8 cellular contexts compared by ENCODE assay signal in the genomic region with DNA sequence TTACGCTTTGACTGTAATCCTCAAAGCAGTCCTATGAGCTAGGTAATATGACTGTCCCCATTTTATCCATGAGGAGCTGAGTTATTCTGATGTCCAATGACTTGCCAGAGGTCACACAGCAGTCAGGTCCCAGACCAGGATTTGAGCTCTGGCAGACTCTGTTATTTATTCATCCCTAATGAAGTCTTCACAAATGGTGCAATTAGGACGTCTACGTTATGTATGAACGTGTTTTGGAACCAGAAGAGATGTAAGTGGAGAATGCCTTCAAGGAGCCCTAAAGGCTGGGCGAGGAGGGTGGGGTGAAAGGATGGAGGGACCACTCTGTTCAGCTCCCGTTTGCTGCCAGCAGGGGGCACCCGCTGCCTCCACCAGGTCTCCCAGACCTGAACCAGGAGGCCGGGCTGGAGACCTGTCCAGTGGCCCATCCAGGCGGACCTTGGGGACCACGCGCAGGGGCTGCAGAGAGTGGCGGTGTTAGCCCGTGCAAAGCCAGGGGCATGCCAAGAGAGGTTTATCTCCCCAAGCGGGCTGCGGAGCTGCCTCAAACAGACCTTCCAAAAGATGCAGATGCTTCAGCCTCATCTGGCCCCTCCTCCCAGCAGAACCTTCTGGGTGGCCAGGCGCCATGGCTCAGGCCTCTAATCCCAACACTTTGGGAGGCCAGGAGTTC. TPM values are rescaled to one million over a fixed set of nuclear protein-coding genes. Genes with fewer than 3 reads are reported as not detected.
DNase-seq lines count a peak whose midpoint lies in the region; ATAC-seq and TF ChIP-seq lines count a peak whose summit lies in the region.

No MANE protein-coding gene starts in this region.

- CTCF ChIA-PET in SK-N-SH (lab: Yijun Ruan, JAX) = interaction anchor here (0.6 to 4.1 kb wide), 50 partner anchors 8 to 455 kb away, joined by 3 to 60 read pairs (median 4); a partner anchor contains a TSS

- H3K27me3 ChIP-seq in SK-N-SH (ENCODE audit: insufficient read depth) = no peaks in the 10 kb centered on the region; the same call in 1 of the 2 replicates
- no peaks in the 10 kb centered on the region for H3K27me3 ChIP-seq in aorta (ENCODE audit: control insufficient read depth in 1 of 2, insufficient read depth in 2 of 2, low read length in 1 of 2)

- peak; percentile 79 for TF ChIP-seq RAD21 in SK-N-SH (IDR thresholded peaks at IDR 0.05; ENCODE audit: low read length)

- peaks cover 1% of the 10 kb centered on the region for H3K27me3 Mint-ChIP-seq in glutamatergic neuron (ENCODE audit: unreplicated experiment)

- H3K27ac Mint-ChIP-seq in glutamatergic neuron (ENCODE audit: unreplicated experiment) = no peak overlapping the region

- H3K9ac ChIP-seq in SK-N-SH = no peak overlapping the region

- H3K9me2 ChIP-seq in SK-N-SH = no peaks in the 10 kb centered on the region

- no peak overlapping the region for H3K4me2 ChIP-seq in SK-N-SH

- H2AFZ ChIP-seq in SK-N-SH (ENCODE audit: low read depth) = no peak overlapping the region

- H3K4me3 ChIP-seq in SK-N-SH (ENCODE audit: low read depth in 2 of 2, low read length in 1 of 2) (no peak overlapping the region; a peak in 1 of 4 replicates), aorta (ENCODE audit: low read length in 2 of 2) (no peak overlapping the region)

- DNase-seq in EL (peak; percentile 66), KBM-7 (peak; percentile 89), SK-N-SH (peak; percentile 91), activated gamma-delta T cell treated with Interleukin-2 at 50 U/mL for 16 hours (peak; percentile 75), glutamatergic neuron (peak; percentile 88), posterior cingulate gyrus (peak; percentile 48 to 96 (median 80)), aorta (peak; percentile 86 to 91)

- no peaks in the 10 kb centered on the region for H4K20me1 ChIP-seq in SK-N-SH (ENCODE audit: insufficient read depth)

- no peaks in the 10 kb centered on the region for H3K9me3 ChIP-seq in SK-N-SH
- H3K9me3 ChIP-seq in aorta (ENCODE audit: control insufficient read depth, low read length) = no peaks in the 10 kb centered on the region

- H3K36me3 Mint-ChIP-seq in glutamatergic neuron (ENCODE audit: unreplicated experiment) = no peaks in the 10 kb centered on the region

- H3K4me1 Mint-ChIP-seq in glutamatergic neuron (ENCODE audit: low read depth, unreplicated experiment) = peaks cover 11% of the 10 kb centered on the region

- peaks cover 6% of the 10 kb centered on the region for H3K9me3 Mint-ChIP-seq in glutamatergic neuron (ENCODE audit: unreplicated experiment)

- H3K79me2 ChIP-seq in SK-N-SH (ENCODE audit: insufficient read depth) = no peaks in the 10 kb centered on the region

- in situ Hi-C loops in KBM-7 (cut with MboI; ENCODE audit: low pct_unique_long_range_greater_than_20kb, low sequenced_read_pairs) = no loop called here

- intact Hi-C loops in posterior cingulate gyrus (cut with DNase I) (no loop called here), aorta (cut with DNase I) (no loop called here)

- WGBS in SK-N-SH (ENCODE audit: low lambda C conversion rate) = 8% methylated on average over 8 of the region's 16 CpGs
- 6 to 9% methylated on average over 16 of the region's 16 CpGs for WGBS in aorta, 2 donors

- H3K27ac ChIP-seq in SK-N-SH (ENCODE audit: low read depth in 2 of 2, low read length in 1 of 2) = no peak overlapping the region
- no peak overlapping the region for H3K27ac ChIP-seq in aorta (ENCODE audit: low read depth in 1 of 2, low read length in 2 of 2)

- no peaks in the 10 kb centered on the region for H3F3A ChIP-seq in SK-N-SH (replicated peaks; ENCODE audit: insufficient read depth)

- ATAC-seq in aorta (ENCODE audit: low FRiP score) = peak; percentile 80
- no peak for ATAC-seq in GM19463 (IDR thresholded peaks at IDR 0.05; ENCODE audit: unreplicated experiment)

- POLR2A ChIA-PET in SK-N-SH (lab: Yijun Ruan, JAX) = no interaction called here

- TF ChIP-seq EP300 in SK-N-SH (IDR thresholded peaks at IDR 0.05; ENCODE audit: borderline replicate concordance in 1 of 2, low read depth in 1 of 2, low read length in 1 of 2) = no peak

- H3K4me1 ChIP-seq in SK-N-SH (ENCODE audit: control insufficient read depth in 1 of 2, insufficient read depth in 2 of 2, low read depth in 1 of 2, low read length in 1 of 2) (no peaks in the 10 kb centered on the region; a peak in 1 of 4 replicates), aorta (ENCODE audit: control insufficient read depth in 1 of 2, insufficient read depth in 2 of 2, low read length in 2 of 2) (no peaks in the 10 kb centered on the region)

- H3K36me3 ChIP-seq in SK-N-SH (replicated peaks in 1 of 2; ENCODE audit: control insufficient read depth in 1 of 2, insufficient read depth in 2 of 2, low read length in 1 of 2) = no peaks in the 10 kb centered on the region
- H3K36me3 ChIP-seq in aorta (ENCODE audit: control insufficient read depth in 1 of 2, insufficient read depth in 2 of 2, low read length in 1 of 2) = no peaks in the 10 kb centered on the region

- TF ChIP-seq CTCF in SK-N-SH (IDR thresholded peaks at IDR 0.05) (peak; percentile 90), glutamatergic neuron (IDR thresholded peaks at IDR 0.05; ENCODE audit: partially characterized antibody, unreplicated experiment) (peak; percentile 90)

- H3K4me3 Mint-ChIP-seq in glutamatergic neuron (ENCODE audit: unreplicated experiment) = no peak overlapping the region

TF ChIP-seq in SK-N-SH, 30 proteins besides CTCF, POLR2A, EP300 and RAD21:
- peak; percentile 76 for TF ChIP-seq SMC3 (IDR thresholded peaks at IDR 0.05; ENCODE audit: low read depth, low read length)
- peak; percentile 47; the same call in 1 of the 2 replicates for TF ChIP-seq MXI1 (IDR thresholded peaks at IDR 0.05; ENCODE audit: low read depth, low read length)
- TF ChIP-seq NFIC (IDR thresholded peaks at IDR 0.05; ENCODE audit: borderline replicate concordance) = no peak
- TF ChIP-seq RCOR1 (IDR thresholded peaks at IDR 0.05; ENCODE audit: low read length) = no peak
- TF ChIP-seq, protein P1, sequence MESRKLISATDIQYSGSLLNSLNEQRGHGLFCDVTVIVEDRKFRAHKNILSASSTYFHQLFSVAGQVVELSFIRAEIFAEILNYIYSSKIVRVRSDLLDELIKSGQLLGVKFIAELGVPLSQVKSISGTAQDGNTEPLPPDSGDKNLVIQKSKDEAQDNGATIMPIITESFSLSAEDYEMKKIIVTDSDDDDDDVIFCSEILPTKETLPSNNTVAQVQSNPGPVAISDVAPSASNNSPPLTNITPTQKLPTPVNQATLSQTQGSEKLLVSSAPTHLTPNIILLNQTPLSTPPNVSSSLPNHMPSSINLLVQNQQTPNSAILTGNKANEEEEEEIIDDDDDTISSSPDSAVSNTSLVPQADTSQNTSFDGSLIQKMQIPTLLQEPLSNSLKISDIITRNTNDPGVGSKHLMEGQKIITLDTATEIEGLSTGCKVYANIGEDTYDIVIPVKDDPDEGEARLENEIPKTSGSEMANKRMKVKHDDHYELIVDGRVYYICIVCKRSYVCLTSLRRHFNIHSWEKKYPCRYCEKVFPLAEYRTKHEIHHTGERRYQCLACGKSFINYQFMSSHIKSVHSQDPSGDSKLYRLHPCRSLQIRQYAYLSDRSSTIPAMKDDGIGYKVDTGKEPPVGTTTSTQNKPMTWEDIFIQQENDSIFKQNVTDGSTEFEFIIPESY (IDR thresholded peaks at IDR 0.05; ENCODE audit: borderline replicate concordance, low read depth) = no peak
- no peak for TF ChIP-seq NRF1 (IDR thresholded peaks at IDR 0.05; ENCODE audit: low read depth, low read length)
- no peak for TF ChIP-seq TEAD4 (IDR thresholded peaks at IDR 0.05; ENCODE audit: borderline replicate concordance, insufficient read depth)
- TF ChIP-seq FOXM1 (IDR thresholded peaks at IDR 0.05; ENCODE audit: low read depth) = no peak
TF ChIP-seq in SK-N-SH: peak in this region for 2.

RNA-seq across cellular contexts. Expression of a gene that starts 15.2 kb away (rescaled TPM):
- polyA plus RNA-seq in SK-N-SH (2012; rRNA removed) (8.5 and 11.7 TPM in 2 replicates), aorta (10 to 100 TPM in 1 of 2 donors, 1 to 10 TPM in 1; 2.8 to 31.4 TPM)
- polyA plus RNA-seq in SK-N-SH (2012; cell fraction: cytosol; rRNA removed) = 3.0 and 4.5 TPM in 2 replicates
- 47.8 and 52.8 TPM in 2 replicates for polyA plus RNA-seq in SK-N-SH (2012; cell fraction: nucleus; rRNA removed)
- total RNA-seq in glutamatergic neuron (ENCODE audit: unreplicated experiment) (23.1 TPM), aorta (10 to 100 TPM; 18.4 to 22.7 TPM)

RNA-seq across cellular contexts. Expression of a gene that starts 21.5 kb away (rescaled TPM):
- polyA plus RNA-seq in SK-N-SH (2012; rRNA removed) (0.18 and 0.23 TPM in 2 replicates), aorta (1 to 10 TPM in 1 of 2 donors, under 1 TPM in 1; 0.15 to 3.1 TPM)
- 0.09 and 0.12 TPM in 2 replicates for polyA plus RNA-seq in SK-N-SH (2012; cell fraction: cytosol; rRNA removed)
- 0.42 and 0.46 TPM in 2 replicates for polyA plus RNA-seq in SK-N-SH (2012; cell fraction: nucleus; rRNA removed)
- total RNA-seq in glutamatergic neuron (ENCODE audit: unreplicated experiment) (0.17 TPM), aorta (1 to 10 TPM; 5.1 to 6.0 TPM)

RNA-seq across cellular contexts. Expression of a gene that starts 41.8 kb away (rescaled TPM):
- polyA plus RNA-seq in SK-N-SH (2012; rRNA removed) (8.5 and 19.9 TPM in 2 replicates), aorta (not detected)
- 12.5 and 13.7 TPM in 2 replicates for polyA plus RNA-seq in SK-N-SH (2012; cell fraction: cytosol; rRNA removed)
- 10.6 and 12.8 TPM in 2 replicates for polyA plus RNA-seq in SK-N-SH (2012; cell fraction: nucleus; rRNA removed)
- total RNA-seq in glutamatergic neuron (ENCODE audit: unreplicated experiment) (10.4 TPM), aorta (1 to 10 TPM in 1 of 2 donors, under 1 TPM in 1; 0.94 to 2.4 TPM)

RNA-seq across cellular contexts. Expression of a gene that starts 52.8 kb away (rescaled TPM):
- polyA plus RNA-seq in SK-N-SH (2012; rRNA removed) (18.2 and 23.1 TPM in 2 replicates), aorta (10 to 100 TPM; 15.5 to 43.4 TPM)
- polyA plus RNA-seq in SK-N-SH (2012; cell fraction: cytosol; rRNA removed) = 12.0 and 16.5 TPM in 2 replicates
- 30.5 and 34.6 TPM in 2 replicates for polyA plus RNA-seq in SK-N-SH (2012; cell fraction: nucleus; rRNA removed)
- total RNA-seq in glutamatergic neuron (ENCODE audit: unreplicated experiment) (37.6 TPM), aorta (10 to 100 TPM; 32.5 to 33.3 TPM)
